ENCODE assay signal across 1 cellular context in the genomic region with DNA sequence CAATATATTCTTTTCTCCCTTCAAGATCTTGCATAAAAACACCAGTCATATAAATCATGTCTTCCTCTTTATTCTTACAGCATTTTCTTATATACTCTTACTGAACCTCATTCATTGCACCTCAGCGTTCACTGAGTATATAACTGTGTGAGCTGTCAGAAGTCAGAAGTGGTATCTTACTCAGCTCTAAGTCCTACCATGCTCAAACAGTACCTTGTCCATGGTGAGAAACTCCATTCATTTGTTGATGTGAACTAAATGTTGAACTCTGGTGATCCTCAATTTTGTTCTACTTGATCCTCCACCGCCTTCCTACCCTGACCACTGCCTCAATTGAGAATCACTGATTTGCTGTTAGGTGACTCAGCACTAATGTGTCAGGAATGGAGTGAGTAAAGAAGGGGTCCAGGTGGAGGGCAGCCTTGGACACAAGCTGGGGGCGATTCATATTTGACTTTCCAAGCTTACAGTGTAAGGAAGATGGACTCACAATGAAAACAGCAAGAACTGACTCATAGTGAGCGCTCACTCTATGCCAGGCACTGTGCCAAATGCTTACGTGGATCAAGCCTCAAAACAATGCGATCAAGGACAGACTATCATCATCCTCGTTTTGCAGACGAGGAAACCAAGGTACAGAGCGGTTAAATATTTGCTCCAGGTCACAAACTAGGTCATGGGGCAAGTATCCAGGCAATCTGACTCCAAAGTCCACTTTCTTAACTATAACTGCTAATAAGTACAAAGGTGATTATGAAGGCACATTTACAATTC.
A peak's percentile ranks its signal among the peaks of the same experiment; 100 is the strongest.
TF ChIP-seq lines count a peak whose summit lies in the region.

No MANE protein-coding gene starts in this region.

TF ChIP-seq in endothelial cell of umbilical vein, 7 proteins besides CTCF, POLR2A, EP300 and RAD21 (continued from another document):
- TF ChIP-seq, protein P1, sequence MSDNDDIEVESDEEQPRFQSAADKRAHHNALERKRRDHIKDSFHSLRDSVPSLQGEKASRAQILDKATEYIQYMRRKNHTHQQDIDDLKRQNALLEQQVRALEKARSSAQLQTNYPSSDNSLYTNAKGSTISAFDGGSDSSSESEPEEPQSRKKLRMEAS (IDR thresholded peaks at IDR 0.05; ENCODE audit: insufficient read depth, insufficient read length), result no peak
- TF ChIP-seq MYC (IDR thresholded peaks at IDR 0.05; ENCODE audit: low read depth, low read length), result no peak
- no peak for TF ChIP-seq EZH2 (IDR thresholded peaks at IDR 0.05; ENCODE audit: borderline replicate concordance, low read depth, low read length, severe bottlenecking)
- TF ChIP-seq FOS (IDR thresholded peaks at IDR 0.05; ENCODE audit: borderline replicate concordance, insufficient read depth, low read length), result peak; percentile 95
- TF ChIP-seq POLR2AphosphoS5 (IDR thresholded peaks at IDR 0.05; ENCODE audit: insufficient read depth, low read depth, low read length), result peak; percentile 72
